In genomic region chr5:171453988-171454387, GRCh38 we compare ENCODE assay signal across 33 cellular contexts. TPM values are rescaled to one million over a fixed set of nuclear protein-coding genes. Genes with fewer than 3 reads are reported as not detected.
"Had no signal": no experiment of that assay in that cellular context is flagged by ENCODE, and none has a peak within 500 bp of the region (broad histone marks: within the 10 kb centered on the region; RNA-seq: fewer than 3 reads in every experiment).

No MANE protein-coding gene starts in this region.

- H3K4me3 ChIP-seq: ascending aorta had no signal

- H3K27ac ChIP-seq: ascending aorta, WERI-Rb-1 had no signal

- H3K36me3 ChIP-seq: ascending aorta, WERI-Rb-1 had no signal

- DNase-seq: activated CD4-positive, alpha-beta memory T cell treated with anti-CD3 and anti-CD28 coated beads, Interleukin-2, amount 10 ng/mL, durations not matched to agents 7 days and 5 days; activated CD4-positive, alpha-beta T cell treated with anti-CD3 and anti-CD28 coated beads for 1 hour; activated CD4-positive, alpha-beta T cell treated with anti-CD3 and anti-CD28 coated beads for 36 hours; activated CD4-positive, alpha-beta T cell treated with anti-CD3 and anti-CD28 coated beads for 48 hours; activated CD4-positive, alpha-beta T cell treated with anti-CD3 and anti-CD28 coated beads, Interleukin-2, amount 10 ng/mL, durations not matched to agents 7 days and 5 days; activated CD4-positive, alpha-beta T cell treated with anti-CD3 and anti-CD28 coated beads, Interleukin-2, amount 50 U/mL, for 48 hours; activated CD4-positive, CD25-positive, alpha-beta regulatory T cell; activated CD8-positive, alpha-beta memory T cell treated with anti-CD3 and anti-CD28 coated beads for 24 hours; activated CD8-positive, alpha-beta memory T cell treated with anti-CD3 and anti-CD28 coated beads, Interleukin-2, amount 10 ng/mL, durations not matched to agents 7 days and 5 days; activated CD8-positive, alpha-beta memory T cell treated with anti-CD3 and anti-CD28 coated beads, Interleukin-2, amount 50 U/mL, for 48 hours; activated CD8-positive, alpha-beta T cell treated with anti-CD3 and anti-CD28 coated beads, Interleukin-2, amount 10 ng/mL, durations not matched to agents 7 days and 5 days; activated effector memory CD4-positive, alpha-beta T cell treated with Interleukin-2 at 50 U/mL for 16 hours; activated gamma-delta T cell; activated naive CD4-positive, alpha-beta T cell treated with anti-CD3 and anti-CD28 coated beads, Interleukin-2, amount 10 ng/mL, durations not matched to agents 7 days and 5 days; activated naive CD4-positive, alpha-beta T cell treated with Interleukin-2 at 50 U/mL for 16 hours; activated naive CD8-positive, alpha-beta T cell treated with anti-CD3 and anti-CD28 coated beads, Interleukin-2, amount 10 ng/mL, durations not matched to agents 7 days and 5 days; activated naive CD8-positive, alpha-beta T cell treated with anti-CD3 and anti-CD28 coated beads, Interleukin-2, amount 50 U/mL, for 24 hours; activated T-cell treated with anti-CD3 and anti-CD28 coated beads, Interleukin-2, amount 50 U/mL, for 24 hours; activated T-cell treated with anti-CD3 and anti-CD28 coated beads, Interleukin-2, amount 50 U/mL, for 48 hours; amygdala; anterior cingulate cortex; caudate nucleus; cerebellar nuclear complex; T-helper 1 cell; T-helper 2 cell; T-helper 9 cell; WERI-Rb-1 had no signal

- FAIRE-seq: TTC549 had no signal

- ATAC-seq: activated CD4-positive, alpha-beta T cell treated with anti-CD3 and anti-CD28 coated beads for 36 hours; activated CD4-positive, CD25-positive, alpha-beta regulatory T cell treated with anti-CD3 and anti-CD28 coated beads, Interleukin-2, amount 50 U/mL, for 24 hours; activated CD8-positive, alpha-beta memory T cell treated with anti-CD3 and anti-CD28 coated beads, Interleukin-2, amount 10 ng/mL, durations not matched to agents 7 days and 5 days; activated CD8-positive, alpha-beta T cell treated with anti-CD3 and anti-CD28 coated beads, Interleukin-2, amount 10 ng/mL, durations not matched to agents 7 days and 5 days; activated naive CD8-positive, alpha-beta T cell treated with anti-CD3 and anti-CD28 coated beads, Interleukin-2, amount 50 U/mL, for 24 hours; WTC11 had no signal

- H3K9me3 ChIP-seq: ascending aorta had no signal

- H3K27me3 ChIP-seq: ascending aorta had no signal

RNA-seq across cellular contexts. Expression of gene FGF18, which starts 34.5 kb away (rescaled TPM):
- total RNA-seq: activated CD4-positive, alpha-beta memory T cell treated with anti-CD3 and anti-CD28 coated beads, Interleukin-2, amount 10 ng/mL, durations not matched to agents 7 days and 5 days; activated CD4-positive, alpha-beta T cell treated with anti-CD3 and anti-CD28 coated beads for 36 hours; activated CD8-positive, alpha-beta memory T cell treated with anti-CD3 and anti-CD28 coated beads, Interleukin-2, amount 10 ng/mL, durations not matched to agents 7 days and 5 days; activated CD8-positive, alpha-beta T cell treated with anti-CD3 and anti-CD28 coated beads, Interleukin-2, amount 10 ng/mL, durations not matched to agents 7 days and 5 days; activated T-helper 2 cell treated with anti-CD3 and anti-CD28 coated beads, Interferon-gamma antibody, Interleukin-2, Interleukin-4, amounts not matched to agents 10 μg/mL and 5 μg/mL and 100 μg/mL, durations not matched to agents 14 hours and 24 hours and 36 hours; bronchial epithelial cell had no signal
